In genomic region chr17:82518826-82519810, GRCh38 we compare ENCODE assay signal across 8 cellular contexts. TPM values are rescaled to one million over a fixed set of nuclear protein-coding genes. Genes with fewer than 3 reads are reported as not detected.
A peak's percentile ranks its signal among the peaks of the same experiment; 100 is the strongest.
DNase-seq lines count a peak whose midpoint lies in the region; ATAC-seq, FAIRE-seq and TF ChIP-seq lines count a peak whose summit lies in the region.

TSS of gene FOXK2 (plus strand) at chr17:82519732. CDS start at chr17:82519889, 157 bp downstream.

- DNase-seq in GM12892 (ENCODE audit: insufficient read length) (peak; percentile 98), NCI-H1436 treated with DMSO at 0.1 percent for 48 hours (lab: John Stamatoyannopoulos, UW) (peak; percentile 89), adrenal gland (peak; percentile 92 to 97 (median 95)), heart left ventricle (peak; percentile 94 to 97 (median 96)), pons (ENCODE audit: low spot score) (peak; percentile 86), tibial nerve (ENCODE audit: low spot score in 2 of 2) (peak; percentile 84 to 86)

- H3K4me3 ChIP-seq in adrenal gland (peak within 1 kb of the TSS in 3 of 4 donors; percentile 33 to 99 (median 56)), heart left ventricle (peak within 1 kb of the TSS; percentile 68 to 97 (median 85)), tibial nerve (peak within 1 kb of the TSS; percentile 82 to 98 (median 84))

- intact Hi-C loops in T-helper 1 cell treated with Interleukin-12 subunit alpha and Interleukin-12 subunit beta and Interleukin-4 antibody, amounts not matched to agents 30 ng/mL and 1 ng/mL, for 36 hours (cut with micrococcal nuclease) = loop anchor here (1.0 to 2.0 kb wide), 3 partner anchors 22 to 68 kb away; partner anchors contain the start of genes CYBC1 and NARF
- intact Hi-C loops in adrenal gland (cut with DNase I) (no loop called here), heart left ventricle (cut with DNase I) (loop anchor here in 2 of 10 donors (1.0 to 5.0 kb wide), 3 partner anchors 22 to 33 kb away; no protein-coding TSS in a partner anchor)

- H3K9me3 ChIP-seq in adrenal gland (replicated peaks in 1 of 3) (no peaks in the 10 kb centered on the region), heart left ventricle (no peaks in the 10 kb centered on the region), tibial nerve (no peaks in the 10 kb centered on the region)

- ATAC-seq in HG02759 (IDR thresholded peaks at IDR 0.05; ENCODE audit: unreplicated experiment) (peak; percentile 92), heart left ventricle (peak; percentile 97 to 99 (median 98))

- TF ChIP-seq POLR2A in GM12892 (IDR thresholded peaks at IDR 0.05; ENCODE audit: low read depth, low read length) (peak; percentile 81), adrenal gland (IDR thresholded peaks at IDR 0.05) (peak; percentile 78 to 95), heart left ventricle (IDR thresholded peaks at IDR 0.05) (peak in 1 of 2 donors; percentile 65), tibial nerve (IDR thresholded peaks at IDR 0.05) (peak; percentile 89 to 90)

- TF ChIP-seq EP300 in tibial nerve (IDR thresholded peaks at IDR 0.05) = peak; percentile 22 to 67

- TF ChIP-seq CTCF in adrenal gland (IDR thresholded peaks at IDR 0.05) (peak in 1 of 6 experiments; percentile 39), heart left ventricle (IDR thresholded peaks at IDR 0.05) (no peak), tibial nerve (IDR thresholded peaks at IDR 0.05) (peak in 2 of 5 experiments; percentile 63 to 76)

- H3K27me3 ChIP-seq in adrenal gland (no peaks in the 10 kb centered on the region), heart left ventricle (no peaks in the 10 kb centered on the region), tibial nerve (no peaks in the 10 kb centered on the region)

- WGBS in adrenal gland, 4 donors = 3 to 21% (median 6%) methylated on average over 13 to 113 of the region's 114 CpGs
- 3 to 10% (median 6%) methylated on average over 29 to 114 of the region's 114 CpGs for WGBS in heart left ventricle, 4 donors
- WGBS in tibial nerve, 2 donors = 5 to 8% methylated on average over 36 to 65 of the region's 114 CpGs

- H3K36me3 ChIP-seq in adrenal gland (replicated peaks in 1 of 2) = no peaks in the 10 kb centered on the region
- H3K36me3 ChIP-seq in heart left ventricle = no peaks in the 10 kb centered on the region
- H3K36me3 ChIP-seq in tibial nerve = no peaks in the 10 kb centered on the region

- H3K4me1 ChIP-seq in adrenal gland (replicated peaks in 1 of 2) (peaks cover 13 to 32% of the 10 kb centered on the region in 2 donors), heart left ventricle (peaks cover 0 to 44% (median 20%) of the 10 kb centered on the region in 12 donors), tibial nerve (peaks cover 0 to 28% (median 8%) of the 10 kb centered on the region in 4 donors)

- FAIRE-seq in GM12892 (lab: Jason Lieb, UNC) = peak; percentile 100

- H3K27ac ChIP-seq in adrenal gland = peak within 1 kb of the TSS; percentile 94 to 100 (median 99)
- H3K27ac ChIP-seq in heart left ventricle = peak within 1 kb of the TSS; percentile 93 to 99 (median 96)
- H3K27ac ChIP-seq in tibial nerve = peak within 1 kb of the TSS; percentile 90 to 96 (median 92)

RNA-seq across cellular contexts. Expression of gene FOXK2, which starts in this region (rescaled TPM):
- polyA plus RNA-seq in GM12892 (2012; ENCODE audit: missing spikeins) = 22.8 TPM
- 70.6 and 73.0 TPM in 2 replicates for total RNA-seq in T-helper 1 cell treated with Interleukin-12 subunit alpha and Interleukin-12 subunit beta and Interleukin-4 antibody, amounts not matched to agents 30 ng/mL and 1 ng/mL, for 36 hours
- 100 to 1,000 TPM in 1 of 8 donors, 10 to 100 TPM in 7; 30.5 to 138 (median 49.0) TPM for total RNA-seq in adrenal gland
- 10 to 100 TPM; 33.2 to 43.0 (median 38.9) TPM for polyA plus RNA-seq in adrenal gland
- 10 to 100 TPM; 26.9 to 77.0 (median 33.9) TPM for total RNA-seq in heart left ventricle
- polyA plus RNA-seq in heart left ventricle = 10 to 100 TPM; 15.6 to 43.2 TPM
- 10 to 100 TPM; 29.6 to 65.4 (median 33.3) TPM for total RNA-seq in tibial nerve

Comparison
In these comparisons a context has a peak if more than half of its experiments do, and no peak if none do; other contexts are left out.
1. Peak in every context shown above with its lines: DNase-seq, ATAC-seq, H3K4me3 ChIP-seq and H3K27ac ChIP-seq.